ENCODE assay signal across 10 cellular contexts in the genomic region with DNA sequence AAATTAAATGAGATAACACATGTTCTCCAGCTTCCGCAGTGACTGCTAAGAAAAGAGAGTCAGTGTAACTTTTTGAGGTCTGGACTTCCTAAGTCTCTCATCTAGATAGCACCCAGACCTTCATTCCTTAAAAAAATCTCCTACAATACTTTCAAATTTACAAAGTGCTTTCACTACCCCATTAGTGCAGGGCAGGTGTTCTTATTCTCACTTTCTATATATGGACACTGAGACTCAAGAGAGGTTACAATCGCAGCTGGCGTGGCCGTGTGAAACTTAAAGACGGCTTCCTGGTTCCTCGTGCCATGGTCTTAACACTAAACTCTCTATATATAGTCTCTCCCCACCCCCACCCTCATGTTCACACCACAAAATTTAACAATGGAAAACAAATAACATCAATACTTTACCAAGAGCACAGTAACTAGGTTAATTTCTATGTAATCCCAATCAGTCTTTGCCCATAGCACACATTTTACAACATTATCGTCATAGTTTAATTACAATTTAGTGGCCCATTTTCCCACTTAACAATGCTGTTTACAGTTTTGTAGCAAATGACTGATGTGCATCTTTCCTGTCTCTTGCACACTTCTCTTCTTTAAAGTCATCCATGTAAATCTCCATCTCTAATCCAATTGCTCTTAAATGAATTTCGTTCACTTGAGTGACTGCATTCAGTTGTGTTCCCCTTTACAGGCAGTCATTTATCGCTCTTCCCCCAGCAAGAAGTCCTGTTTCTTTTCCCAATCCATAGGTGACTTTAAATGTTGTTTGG.
A peak's percentile ranks its signal among the peaks of the same experiment; 100 is the strongest.
DNase-seq lines count a peak whose midpoint lies in the region; ATAC-seq, FAIRE-seq and TF ChIP-seq lines count a peak whose summit lies in the region.
"Had no signal": no experiment of that assay in that cellular context is flagged by ENCODE, and none has a peak within 500 bp of the region (broad histone marks: within the 10 kb centered on the region; RNA-seq: fewer than 3 reads in every experiment).

No MANE protein-coding gene starts in this region.

- H3K4me1 ChIP-seq in keratinocyte (ENCODE audit: control insufficient read depth, extremely low read depth, insufficient read depth, low read length) = peaks cover 11% of the 10 kb centered on the region

- peak overlapping the region; percentile 29; the same call in 1 of the 2 replicates for H3K4me3 Mint-ChIP-seq in HFFc6

- no peak overlapping the region for H3K4me3 ChIP-seq in keratinocyte (ENCODE audit: control insufficient read depth in 2 of 3, extremely low read depth in 1 of 3, insufficient read depth in 2 of 3, low read depth in 1 of 3, low read length in 3 of 3)

- H3K9me3 ChIP-seq in keratinocyte (ENCODE audit: control insufficient read depth, low read depth, low read length) = no peaks in the 10 kb centered on the region

- no peak overlapping the region for H3K9ac ChIP-seq in keratinocyte (ENCODE audit: control insufficient read depth, extremely low read depth, insufficient read depth, low read length)

- no peak overlapping the region for H3K27ac ChIP-seq in keratinocyte (ENCODE audit: control insufficient read depth, insufficient read depth, low read length)

- H3K9me1 ChIP-seq in keratinocyte (ENCODE audit: control insufficient read depth, extremely low read depth, insufficient read depth, low read length) = no peaks in the 10 kb centered on the region

- no peaks in the 10 kb centered on the region for H3K36me3 Mint-ChIP-seq in HFFc6 (ENCODE audit: low read depth)
- H3K36me3 Mint-ChIP-seq: activated naive CD4-positive, alpha-beta T cell treated with anti-CD3 and anti-CD28 coated beads, Interleukin-2, amount 50 U/mL, for 72 hours had no signal

- H3K4me1 Mint-ChIP-seq in HFFc6 (ENCODE audit: low read depth) = peaks cover 13% of the 10 kb centered on the region

- TF ChIP-seq CTCF in HFFc6 (IDR thresholded peaks at IDR 0.05) (no peak), keratinocyte (optimal IDR thresholded peaks at IDR 0.05 in 1 of 3, IDR thresholded peaks at IDR 0.05 in 1 of 3, conservative IDR thresholded peaks at IDR 0.05 in 1 of 3; ENCODE audit: extremely low read depth in 1 of 3, insufficient read depth in 2 of 3, low read length in 3 of 3) (no peak)

- H3K9me3 Mint-ChIP-seq in HFFc6 = no peaks in the 10 kb centered on the region

- DNase-seq in HFFc6 (no peak), keratinocyte (ENCODE audit: low read depth, low spot score) (no peak), activated gamma-delta T cell (lab: John Stamatoyannopoulos, UW) (no peak), NCI-H2107 (lab: John Stamatoyannopoulos, UW) (no peak)
- DNase-seq in activated effector memory CD4-positive, alpha-beta T cell treated with Interleukin-2 at 50 U/mL for 16 hours = no peak
- DNase-seq in stimulated activated CD4-positive, alpha-beta T cell treated with anti-CD3 and anti-CD28 coated beads, Interleukin-4, amount 100 ng/mL, for 1 hour = no peak

- dilution Hi-C loops in keratinocyte (cut with MboI; ENCODE audit: extremely low pct_ligation_motif_present, low sequenced_read_pairs) = no loop called here

- no peaks in the 10 kb centered on the region for H3K27me3 ChIP-seq in keratinocyte (ENCODE audit: control insufficient read depth, extremely low read depth, insufficient read depth, low read length)

- no peaks in the 10 kb centered on the region for H3K36me3 ChIP-seq in keratinocyte (ENCODE audit: control insufficient read depth in 2 of 2, extremely low read depth in 1 of 2, insufficient read depth in 2 of 2, low read length in 2 of 2)

- peak overlapping the region; percentile 46 for H3K4me2 ChIP-seq in keratinocyte (ENCODE audit: control insufficient read depth, extremely low read depth, insufficient read depth, low read depth, low read length)

- no peak for FAIRE-seq in keratinocyte (lab: Jason Lieb, UNC)
- FAIRE-seq: G401.6 had no signal

- H3K27ac Mint-ChIP-seq in HFFc6 = no peak overlapping the region
- H3K27ac Mint-ChIP-seq: activated naive CD4-positive, alpha-beta T cell treated with anti-CD3 and anti-CD28 coated beads, Interleukin-2, amount 50 U/mL, for 72 hours had no signal

- peak; percentile 73 for ATAC-seq in GM18870 (IDR thresholded peaks at IDR 0.05; ENCODE audit: unreplicated experiment)
- ATAC-seq in HG03520 (IDR thresholded peaks at IDR 0.05; ENCODE audit: unreplicated experiment) = peak; percentile 79

- peaks cover 12% of the 10 kb centered on the region; the same call in 1 of the 2 replicates for H3K27me3 Mint-ChIP-seq in HFFc6 (ENCODE audit: insufficient read depth)

- no peaks in the 10 kb centered on the region for H4K20me1 ChIP-seq in keratinocyte (ENCODE audit: control insufficient read depth, extremely low read depth, insufficient read depth, low read length)

- no peak overlapping the region for H2AFZ ChIP-seq in keratinocyte (ENCODE audit: control insufficient read depth, low read length)

- H3K79me2 ChIP-seq in keratinocyte (ENCODE audit: control insufficient read depth, insufficient read depth, low read length) = no peaks in the 10 kb centered on the region
